1 cellular context compared by ENCODE assay signal in the genomic region with DNA sequence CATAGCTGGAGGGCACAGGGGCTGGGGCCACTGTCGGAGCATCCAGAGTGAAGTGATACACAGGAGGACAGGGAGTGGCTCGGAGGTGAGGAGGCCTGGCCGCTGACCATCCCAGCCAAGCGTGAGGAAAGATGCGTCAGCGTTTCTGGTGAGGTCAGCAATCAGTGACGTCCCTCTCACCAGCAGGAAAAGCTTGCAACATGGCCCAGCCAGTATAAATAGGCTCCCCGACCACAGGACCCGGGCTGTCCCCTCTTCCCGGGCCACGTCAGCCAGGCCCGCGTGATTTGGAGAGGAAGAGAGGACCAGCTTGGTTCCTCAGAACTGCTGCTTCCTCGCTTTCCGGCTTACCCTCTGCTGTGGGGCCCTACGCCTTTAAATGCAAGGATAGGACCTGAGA.
TF ChIP-seq lines count a peak whose summit lies in the region.

No MANE protein-coding gene starts in this region.

TF ChIP-seq in endothelial cell of umbilical vein, 7 proteins besides CTCF, POLR2A, EP300 and RAD21 (continued from another document):
- no peak for TF ChIP-seq POLR2AphosphoS5 (IDR thresholded peaks at IDR 0.05; ENCODE audit: insufficient read depth, low read depth, low read length)
- no peak for TF ChIP-seq GATA2 (IDR thresholded peaks at IDR 0.05; ENCODE audit: insufficient read depth, insufficient read length, low read depth, low read length)
- TF ChIP-seq JUN (IDR thresholded peaks at IDR 0.05; ENCODE audit: borderline replicate concordance, insufficient read depth, insufficient read length, low read depth) = no peak
